ENCODE assay signal across 1 cellular context in genomic region chr21:42003051-42003461, GRCh38.
TF ChIP-seq lines count a peak whose summit lies in the region.

No MANE protein-coding gene starts in this region.

TF ChIP-seq in HEK293, 187 proteins besides CTCF, POLR2A, EP300 and RAD21 (continued from another document):
- no peak for TF ChIP-seq ZNF148 (tag by site-specific recombination; IDR thresholded peaks at IDR 0.05; ENCODE audit: borderline replicate concordance)
- TF ChIP-seq ZNF707 (tag by site-specific recombination; IDR thresholded peaks at IDR 0.05): no peak
- no peak for TF ChIP-seq ZBTB26 (tag by site-specific recombination; optimal IDR thresholded peaks at IDR 0.05)
- no peak for TF ChIP-seq ZNF10 (tag by site-specific recombination; IDR thresholded peaks at IDR 0.05)
- TF ChIP-seq EGR2 (tag by site-specific recombination; IDR thresholded peaks at IDR 0.05; ENCODE audit: low read depth): peak; percentile 23; the same call in 1 of the 2 replicates
- no peak for TF ChIP-seq ZNF184 (tag by site-specific recombination; IDR thresholded peaks at IDR 0.05)
- no peak for TF ChIP-seq ZNF155 (tag by site-specific recombination; IDR thresholded peaks at IDR 0.05)
- no peak for TF ChIP-seq ZNF677 (tag by site-specific recombination; IDR thresholded peaks at IDR 0.05)
- 0 out of 2 replicates have a peak, but pooled peaks have one; percentile 20 for TF ChIP-seq ZNF366 (tag by site-specific recombination; conservative IDR thresholded peaks at IDR 0.05)
- no peak for TF ChIP-seq ZSCAN18 (tag by site-specific recombination; IDR thresholded peaks at IDR 0.05)
